Comparison of ENCODE assay signal across 8 cellular contexts in genomic region chr20:53949319-53949839, GRCh38.
A peak's percentile ranks its signal among the peaks of the same experiment; 100 is the strongest.
DNase-seq lines count a peak whose midpoint lies in the region; ATAC-seq and TF ChIP-seq lines count a peak whose summit lies in the region.

No MANE protein-coding gene starts in this region.

- H3K4me3 Mint-ChIP-seq in activated T-cell treated with anti-CD3 and anti-CD28 coated beads, Interleukin-2, amount 50 U/mL, for 4 hours, result peak overlapping the region; percentile 74

- H3K27ac ChIP-seq in OCI-LY7 (ENCODE audit: low read depth, low read length, poor library complexity, severe bottlenecking), result no peak overlapping the region
- peak overlapping the region in 6 of 10 donors; percentile 1 to 76 (median 24) for H3K27ac ChIP-seq in heart right ventricle

- H3K9me3 ChIP-seq in OCI-LY7 (ENCODE audit: low read length), result peaks cover 5% of the 10 kb centered on the region; the same call in 1 of the 2 replicates
- H3K9me3 ChIP-seq in heart right ventricle, result peaks cover 0 to 13% (median 0%) of the 10 kb centered on the region in 11 donors

- H3K36me3 Mint-ChIP-seq in activated T-cell treated with anti-CD3 and anti-CD28 coated beads, Interleukin-2, amount 50 U/mL, for 4 hours (ENCODE audit: insufficient read depth), result peaks cover 5% of the 10 kb centered on the region

- 32 to 40% methylated on average over 10 of the region's 10 CpGs for WGBS in heart right ventricle, 2 donors

- POLR2A ChIA-PET in OCI-LY7 (lab: Charles Lee), result interaction anchor here (0.5 to 1.1 kb wide), 2 partner anchors 23 to 208 kb away, joined by 4 read pairs; no protein-coding TSS in a partner anchor

- H3K4me1 ChIP-seq in OCI-LY7 (ENCODE audit: insufficient read depth, low read length, poor library complexity, severe bottlenecking) (peaks cover 2% of the 10 kb centered on the region), heart right ventricle (peaks cover 0 to 24% (median 16%) of the 10 kb centered on the region in 9 donors)

- H3K9me2 ChIP-seq in OCI-LY7 (ENCODE audit: insufficient read depth, low read length), result no peaks in the 10 kb centered on the region

- no peaks in the 10 kb centered on the region for H4K20me1 ChIP-seq in OCI-LY7 (ENCODE audit: insufficient read depth, low read length)

- DNase-seq in OCI-LY7 (ENCODE audit: low spot score), result no peak
- DNase-seq in activated T-cell treated with anti-CD3 and anti-CD28 coated beads, Interleukin-2, amount 50 U/mL, for 4 hours, result peak; percentile 67
- DNase-seq in heart right ventricle, result peak; percentile 38 to 41
- peak; percentile 78 for DNase-seq in stimulated activated CD4-positive, alpha-beta T cell treated with anti-CD3 and anti-CD28 coated beads, Interleukin-4, amount 100 ng/mL, for 24 hours
- DNase-seq in NCI-H510A treated with DMSO at 0.1 percent for 48 hours (lab: John Stamatoyannopoulos, UW), result no peak
- no peak for DNase-seq in NCI-H1436 treated with DMSO at 0.1 percent for 48 hours (lab: John Stamatoyannopoulos, UW)

- ATAC-seq in GM18498 (IDR thresholded peaks at IDR 0.05; ENCODE audit: unreplicated experiment) (peak; percentile 90), HG02840 (IDR thresholded peaks at IDR 0.05; ENCODE audit: low FRiP score, unreplicated experiment) (peak; percentile 79), heart right ventricle (peak; percentile 28 to 93 (median 84))
- peak; percentile 96 to 97 for ATAC-seq in activated T-cell treated with anti-CD3 and anti-CD28 coated beads, Interleukin-2, amount 50 U/mL, for 4 hours

- CTCF ChIA-PET in OCI-LY7 (lab: Charles Lee; ENCODE audit: unreplicated experiment), result no interaction called here

- H3K27me3 ChIP-seq in heart right ventricle, result no peaks in the 10 kb centered on the region

- no peak overlapping the region; the same call in 1 of the 2 replicates for H3K4me2 ChIP-seq in OCI-LY7 (ENCODE audit: low read length)

- peaks cover 31% of the 10 kb centered on the region for H3K4me1 Mint-ChIP-seq in activated T-cell treated with anti-CD3 and anti-CD28 coated beads, Interleukin-2, amount 50 U/mL, for 4 hours (ENCODE audit: low read depth)

- intact Hi-C loops in OCI-LY7 (cut with micrococcal nuclease; ENCODE audit: unreplicated experiment), result loop anchor here (10.0 kb wide), 1 partner anchor 725 kb away; no protein-coding TSS in a partner anchor
- intact Hi-C loops in heart right ventricle (cut with DNase I), result loop anchor here in 3 of 10 donors (10.0 kb wide), 3 partner anchors 115 to 545 kb away; partner anchors contain the start of gene PFDN4 (in 1 of the 3)

- TF ChIP-seq CTCF in OCI-LY7 (conservative IDR thresholded peaks at IDR 0.05; ENCODE audit: low read length) (no peak), heart right ventricle (IDR thresholded peaks at IDR 0.05) (no peak)

- H3K9me3 Mint-ChIP-seq in activated T-cell treated with anti-CD3 and anti-CD28 coated beads, Interleukin-2, amount 50 U/mL, for 4 hours, result peaks cover 16% of the 10 kb centered on the region

- no peaks in the 10 kb centered on the region for H3K27me3 Mint-ChIP-seq in activated T-cell treated with anti-CD3 and anti-CD28 coated beads, Interleukin-2, amount 50 U/mL, for 4 hours (ENCODE audit: low read depth)

- no peak overlapping the region for H3K4me3 ChIP-seq in OCI-LY7 (ENCODE audit: low read depth, low read length, poor library complexity, severe bottlenecking)
- peak overlapping the region in 1 of 10 donors; percentile 3 for H3K4me3 ChIP-seq in heart right ventricle

- H3K79me2 ChIP-seq in OCI-LY7 (ENCODE audit: insufficient read depth, low read depth, low read length), result no peaks in the 10 kb centered on the region

- H3K36me3 ChIP-seq in OCI-LY7 (ENCODE audit: insufficient read depth, low read length), result no peaks in the 10 kb centered on the region
- H3K36me3 ChIP-seq in heart right ventricle, result no peaks in the 10 kb centered on the region

- BruUV-seq in OCI-LY7 (replicated peaks; lab: Mats Ljungman, UMichigan), result no TSS peak

- peak overlapping the region; percentile 38; the same call in 1 of the 2 replicates for H2AFZ ChIP-seq in OCI-LY7 (ENCODE audit: low read length)

Comparison
In these comparisons a context has a peak if more than half of its experiments do, and no peak if none do; other contexts are left out.
1. DNase-seq: peak in activated T-cell treated with anti-CD3 and anti-CD28 coated beads, Interleukin-2, amount 50 U/mL, for 4 hours (single experiment), heart right ventricle (2 of 2) and stimulated activated CD4-positive, alpha-beta T cell treated with anti-CD3 and anti-CD28 coated beads, Interleukin-4, amount 100 ng/mL, for 24 hours (single experiment); none in OCI-LY7 (single experiment), NCI-H510A treated with DMSO at 0.1 percent for 48 hours (single experiment) and NCI-H1436 treated with DMSO at 0.1 percent for 48 hours (single experiment).
2. Peak in every context shown above with its lines, with median percentiles within 50 percentile points of each other: ATAC-seq.